8 cellular contexts compared by ENCODE assay signal in genomic region chr1:12616709-12617373, GRCh38. TPM values are rescaled to one million over a fixed set of nuclear protein-coding genes. Genes with fewer than 3 reads are reported as not detected.
DNase-seq lines count a peak whose midpoint lies in the region; ATAC-seq, FAIRE-seq and TF ChIP-seq lines count a peak whose summit lies in the region.

No MANE protein-coding gene starts in this region.

- H3K9me3 ChIP-seq in SJCRH30 (replicated peaks) = no peaks in the 10 kb centered on the region; the same call in 1 of the 2 replicates
- no peaks in the 10 kb centered on the region for H3K9me3 ChIP-seq in liver (ENCODE audit: control insufficient read depth in 4 of 4, low read length in 3 of 4)
- no peaks in the 10 kb centered on the region for H3K9me3 ChIP-seq in stomach smooth muscle (ENCODE audit: control insufficient read depth in 2 of 2, low read length in 2 of 2)

- H3K4me1 ChIP-seq in SJCRH30 (peaks cover 34% of the 10 kb centered on the region), liver (ENCODE audit: control insufficient read depth in 4 of 4, insufficient read depth in 4 of 4, low read length in 3 of 4) (peaks cover 8 to 49% (median 32%) of the 10 kb centered on the region in 4 donors), stomach smooth muscle (ENCODE audit: control insufficient read depth, insufficient read depth, low read length) (peaks cover 59% of the 10 kb centered on the region)

- no peak for ATAC-seq in HG02938 (IDR thresholded peaks at IDR 0.05; ENCODE audit: unreplicated experiment)

- no peak overlapping the region; the same call in 1 of the 2 replicates for H3K27ac ChIP-seq in SJCRH30
- peak overlapping the region; percentile 99 for H3K27ac ChIP-seq in liver (ENCODE audit: low read depth in 1 of 2, low read length in 2 of 2)
- peak overlapping the region; percentile 86 for H3K27ac ChIP-seq in stomach smooth muscle (ENCODE audit: low read length)

- no peaks in the 10 kb centered on the region for H3K27me3 ChIP-seq in SJCRH30
- H3K27me3 ChIP-seq in bronchial epithelial cell (ENCODE audit: control insufficient read depth, insufficient read depth, low read length) = peaks cover under 1% of the 10 kb centered on the region
- H3K27me3 ChIP-seq in liver (ENCODE audit: control insufficient read depth in 4 of 4, insufficient read depth in 4 of 4, low read length in 3 of 4) = no peaks in the 10 kb centered on the region
- H3K27me3 ChIP-seq in stomach smooth muscle (ENCODE audit: control insufficient read depth in 1 of 2, insufficient read depth in 2 of 2, low read length in 2 of 2) = no peaks in the 10 kb centered on the region

- FAIRE-seq in bronchial epithelial cell (lab: Jason Lieb, UNC) (no peak), urothelium cell line (lab: Jason Lieb, UNC) (no peak)

- H3K4me3 ChIP-seq in SJCRH30 (peak overlapping the region; percentile 27), bronchial epithelial cell (ENCODE audit: low read depth, low read length) (peak overlapping the region; percentile 76), liver (ENCODE audit: low read depth in 1 of 3, low read length in 3 of 3) (peak overlapping the region; percentile 85 to 97 (median 90)), stomach smooth muscle (ENCODE audit: low read length in 2 of 2) (peak overlapping the region; percentile 84 to 88)

- H3K36me3 ChIP-seq in SJCRH30 (no peaks in the 10 kb centered on the region), bronchial epithelial cell (ENCODE audit: control insufficient read depth, insufficient read depth, low read length) (peaks cover 3% of the 10 kb centered on the region), liver (ENCODE audit: control insufficient read depth in 4 of 4, insufficient read depth in 3 of 4, low read depth in 1 of 4, low read length in 3 of 4) (peaks cover 0 to 11% (median 3%) of the 10 kb centered on the region in 4 donors), stomach smooth muscle (ENCODE audit: control insufficient read depth in 2 of 2, insufficient read depth in 2 of 2, low read length in 2 of 2) (peaks cover 0 to 4% of the 10 kb centered on the region in 2 donors)

- TF ChIP-seq CTCF in bronchial epithelial cell (IDR thresholded peaks at IDR 0.05; ENCODE audit: insufficient read depth, low read length, severe bottlenecking) (no peak), liver (IDR thresholded peaks at IDR 0.05; ENCODE audit: low read depth, low read length, missing input control) (no peak)

- peak overlapping the region; percentile 94 to 100 for H3K9ac ChIP-seq in liver (ENCODE audit: low read depth in 1 of 2, low read length in 2 of 2)
- peak overlapping the region; percentile 70 to 75 for H3K9ac ChIP-seq in stomach smooth muscle (ENCODE audit: low read length in 2 of 2)

- DNase-seq in GM03348 (ENCODE audit: low spot score) (peak; percentile 45), SJCRH30 (no peak), bronchial epithelial cell (ENCODE audit: low read depth) (no peak), urothelium cell line (ENCODE audit: low spot score) (no peak), cerebellar nuclear complex (lab: John Stamatoyannopoulos, UW) (no peak)

- under 1% methylated on average over 53 of the region's 53 CpGs for WGBS in liver

- no peak for TF ChIP-seq RAD21 in liver (IDR thresholded peaks at IDR 0.05)

TF ChIP-seq in liver, 16 proteins besides CTCF, POLR2A, EP300 and RAD21:
- TF ChIP-seq ATF3 (IDR thresholded peaks at IDR 0.05) (no peak), TAF1 (conservative IDR thresholded peaks at IDR 0.05) (no peak), HNF4G (IDR thresholded peaks at IDR 0.05) (no peak), HNF4A (conservative IDR thresholded peaks at IDR 0.05) (no peak)

RNA-seq across cellular contexts. Expression of gene DHRS3, which starts 1.2 kb away (rescaled TPM):
- total RNA-seq in SJCRH30 (2014; rRNA removed; shearing (Covaris generic)) = 2.6 and 3.5 TPM in 2 replicates
- 29.3 and 63.7 TPM in 2 replicates for total RNA-seq in bronchial epithelial cell
- 100 to 1,000 TPM in 1 of 2 donors, 10 to 100 TPM in 1; 62.6 to 146 TPM for total RNA-seq in liver
- polyA plus RNA-seq in liver = 100 to 1,000 TPM; 170 to 185 TPM

RNA-seq across cellular contexts. Expression of gene AADACL4, which starts 27.0 kb away (rescaled TPM):
- total RNA-seq in SJCRH30 (2014; rRNA removed; shearing (Covaris generic)) = not detected in 2 replicates
- not detected in 2 replicates for total RNA-seq in bronchial epithelial cell
- total RNA-seq in liver = not detected
- polyA plus RNA-seq in liver = not detected

Comparison
In these comparisons a context has a peak if more than half of its experiments do, and no peak if none do; other contexts are left out.
1. H3K4me3 ChIP-seq: peak in every context shown above with its lines; median percentile 90 in liver; 86 in stomach smooth muscle; 76 in bronchial epithelial cell; 27 in SJCRH30.